In the genomic region with DNA sequence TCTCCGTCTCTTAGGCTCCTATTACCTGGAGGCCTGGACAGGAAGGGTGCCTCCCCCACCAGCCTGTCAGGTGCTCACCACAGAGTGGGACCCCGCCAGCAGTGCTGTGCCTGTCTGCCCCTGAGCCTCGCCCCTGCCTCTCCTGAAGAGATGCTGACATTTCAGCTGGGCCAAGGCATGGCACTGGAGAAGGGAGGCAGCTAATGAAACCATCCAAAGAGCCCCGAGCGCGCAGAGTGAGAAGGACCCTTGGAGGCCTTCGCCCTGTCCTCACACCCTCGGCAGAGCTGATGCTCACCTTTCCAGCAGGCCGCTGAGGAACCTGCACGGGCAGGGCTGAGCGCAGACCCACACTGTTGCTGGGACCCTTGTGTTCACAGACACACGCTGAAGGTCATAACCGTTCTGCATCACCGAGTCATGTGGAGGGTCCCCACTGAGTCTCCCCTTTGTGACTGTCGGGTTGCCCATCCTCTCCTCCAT, we compare ENCODE assay signal across 1 cellular context.
TF ChIP-seq lines count a peak whose summit lies in the region.

No MANE protein-coding gene starts in this region.

TF ChIP-seq in A549, 52 proteins besides CTCF, POLR2A, EP300 and RAD21 (continued from another document):
- TF ChIP-seq RCOR1 (IDR thresholded peaks at IDR 0.05; ENCODE audit: low read depth, low read length) (no peak), CEBPB (IDR thresholded peaks at IDR 0.05) (no peak), KDM1A (IDR thresholded peaks at IDR 0.05; ENCODE audit: low read depth) (no peak), HEYL (CRISPR knock-in tag; IDR thresholded peaks at IDR 0.05) (no peak), NR3C1 (IDR thresholded peaks at IDR 0.05) (no peak), ZC3H11A (IDR thresholded peaks at IDR 0.05) (no peak), TFCP2L1 (CRISPR knock-in tag; IDR thresholded peaks at IDR 0.05) (no peak), JUN (IDR thresholded peaks at IDR 0.05) (no peak)
- TF ChIP-seq, protein P1, sequence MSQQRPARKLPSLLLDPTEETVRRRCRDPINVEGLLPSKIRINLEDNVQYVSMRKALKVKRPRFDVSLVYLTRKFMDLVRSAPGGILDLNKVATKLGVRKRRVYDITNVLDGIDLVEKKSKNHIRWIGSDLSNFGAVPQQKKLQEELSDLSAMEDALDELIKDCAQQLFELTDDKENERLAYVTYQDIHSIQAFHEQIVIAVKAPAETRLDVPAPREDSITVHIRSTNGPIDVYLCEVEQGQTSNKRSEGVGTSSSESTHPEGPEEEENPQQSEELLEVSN (IDR thresholded peaks at IDR 0.05; ENCODE audit: borderline replicate concordance, low read depth) = no peak
